In the genomic region with DNA sequence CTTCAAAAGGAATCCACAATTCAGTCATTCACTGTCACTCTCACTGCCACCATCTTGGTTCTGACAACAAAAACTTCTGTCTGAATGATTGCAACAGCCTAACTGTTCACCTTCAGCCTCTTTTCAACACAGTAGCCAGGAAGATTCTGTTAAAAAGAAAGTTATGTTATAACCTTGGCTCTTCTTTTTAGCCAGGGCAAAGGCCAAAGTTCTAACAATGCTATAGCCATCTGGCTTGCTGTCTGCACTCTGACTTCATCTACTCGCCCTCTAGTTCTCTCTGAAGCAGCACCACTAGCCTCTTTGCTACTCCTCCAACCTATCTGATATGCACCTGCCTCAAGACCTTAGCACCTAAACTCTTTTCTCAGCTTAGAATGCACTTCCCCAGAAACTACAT, we compare ENCODE assay signal across 26 cellular contexts.
"Had no signal": no experiment of that assay in that cellular context is flagged by ENCODE, and none has a peak within 500 bp of the region (broad histone marks: within the 10 kb centered on the region; RNA-seq: fewer than 3 reads in every experiment).

No MANE protein-coding gene starts in this region.

- H3K79me2 ChIP-seq: parathyroid adenoma had no signal

- H3K9me3 ChIP-seq: esophagus squamous epithelium, heart right ventricle, prostate gland, right atrium auricular region, sigmoid colon, testis, tibial artery had no signal

- H3K27me3 ChIP-seq: esophagus squamous epithelium, heart right ventricle, right atrium auricular region, sigmoid colon, testis, tibial artery had no signal

- H3K4me1 ChIP-seq: esophagus squamous epithelium, heart right ventricle, parathyroid adenoma, prostate gland, right atrium auricular region, testis, tibial artery had no signal

- H2AFZ ChIP-seq: parathyroid adenoma had no signal

- ATAC-seq: heart right ventricle; left colon; left ventricle myocardium superior; natural killer cell; stimulated activated memory B cell treated with anti-CD40 and anti-IgM and Interleukin-4, amounts not matched to agents 10 μg/mL and 1 μg/mL and 100 μg/mL, for 72 hours; stimulated activated naive CD8-positive, alpha-beta T cell treated with anti-CD3 and anti-CD28 coated beads, Interleukin-15, Interleukin-2, amounts not matched to agents 100 U/mL and 50 U/mL, for 24 hours had no signal

- H3K4me3 ChIP-seq: coronary artery, esophagus squamous epithelium, heart right ventricle, lung, prostate gland, right atrium auricular region, sigmoid colon, testis, tibial artery had no signal

- FAIRE-seq: endometrium, islet of Langerhans had no signal

- H3K36me3 ChIP-seq: esophagus squamous epithelium, heart right ventricle, prostate gland, right atrium auricular region, sigmoid colon, tibial artery had no signal

- H3K9ac ChIP-seq: parathyroid adenoma had no signal

- DNase-seq: dermis blood vessel endothelial cell; effector memory CD4-positive, alpha-beta T cell; erythroblast; esophagus squamous epithelium; foreskin melanocyte; glutamatergic neuron; heart right ventricle; hippocampal formation; left colon; left ventricle myocardium superior; natural killer cell; sigmoid colon; stimulated activated CD4-positive, alpha-beta T cell treated with anti-CD3 and anti-CD28 coated beads, Interleukin-2, amount 100 ng/mL, for 24 hours; stimulated activated CD4-positive, alpha-beta T cell treated with anti-CD3 and anti-CD28 coated beads, Interleukin-4, amount 100 ng/mL, for 24 hours; stimulated activated naive CD8-positive, alpha-beta T cell treated with anti-CD3 and anti-CD28 coated beads, Interleukin-15, Interleukin-2, amounts not matched to agents 100 U/mL and 50 U/mL, for 24 hours; substantia nigra; testis; tibial artery had no signal

- H3K27ac ChIP-seq: coronary artery, esophagus squamous epithelium, heart right ventricle, parathyroid adenoma, prostate gland, right atrium auricular region, sigmoid colon, testis, tibial artery had no signal
